ENCODE assay signal across 19 cellular contexts in the genomic region with DNA sequence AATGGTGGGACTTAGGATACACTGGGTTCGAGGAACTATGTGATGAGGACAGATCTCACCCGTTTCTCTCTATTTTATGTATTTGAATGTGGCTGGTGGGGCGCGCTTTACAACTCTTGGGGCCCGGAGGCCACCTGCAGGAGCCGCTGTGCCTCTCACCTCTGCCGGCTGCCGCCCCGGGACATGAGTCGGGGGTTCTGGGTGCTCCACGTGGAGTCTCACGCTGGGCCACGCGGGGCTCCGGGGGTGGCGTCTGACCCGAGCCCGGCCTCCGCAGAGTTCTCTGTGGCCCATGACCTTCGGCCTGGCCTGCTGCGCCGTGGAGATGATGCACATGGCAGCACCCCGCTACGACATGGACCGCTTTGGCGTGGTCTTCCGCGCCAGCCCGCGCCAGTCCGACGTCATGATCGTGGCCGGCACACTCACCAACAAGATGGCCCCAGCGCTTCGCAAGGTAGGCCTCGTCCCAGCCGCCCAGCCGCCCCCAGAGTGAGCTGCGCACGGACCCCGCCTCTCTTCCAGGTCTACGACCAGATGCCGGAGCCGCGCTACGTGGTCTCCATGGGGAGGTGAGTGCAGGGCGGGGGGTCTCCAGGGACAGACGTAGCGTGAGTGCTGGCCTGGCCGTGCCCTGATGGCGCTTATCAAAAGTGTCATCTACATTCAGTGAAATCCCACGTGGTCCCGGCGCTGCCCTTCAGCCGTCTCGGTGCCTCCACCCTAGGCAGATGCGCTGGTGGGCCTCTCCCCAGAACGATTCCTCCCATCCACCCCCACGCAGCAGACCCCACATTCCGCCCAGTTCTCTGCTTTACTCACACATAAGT. TPM values are rescaled to one million over a fixed set of nuclear protein-coding genes. Genes with fewer than 3 reads are reported as not detected.
DNase-seq lines count a peak whose midpoint lies in the region; ATAC-seq, FAIRE-seq and TF ChIP-seq lines count a peak whose summit lies in the region.
"Had no signal": no experiment of that assay in that cellular context is flagged by ENCODE, and none has a peak within 500 bp of the region (broad histone marks: within the 10 kb centered on the region; RNA-seq: fewer than 3 reads in every experiment).

No MANE protein-coding gene starts in this region.

- H3K9ac ChIP-seq in K562 (ENCODE audit: insufficient read depth in 1 of 2, low read depth in 2 of 2, low read length in 2 of 2): no peak overlapping the region
- H3K9ac ChIP-seq in kidney (ENCODE audit: low read length in 2 of 2): no peak overlapping the region
- H3K9ac ChIP-seq: BLaER1 treated with 17β-estradiol and CSF1 and Interleukin-3, amounts not matched to agents 10 nM and 100 nM had no signal

- no peak overlapping the region for H3K4me2 ChIP-seq in K562 (ENCODE audit: insufficient read depth, low read length)
- no peak overlapping the region for H3K4me2 ChIP-seq in osteoblast (ENCODE audit: insufficient read depth, low read length)
- H3K4me2 ChIP-seq: BLaER1 treated with 17β-estradiol and CSF1 and Interleukin-3, amounts not matched to agents 10 nM and 100 nM had no signal

- H3K4me3 ChIP-seq in HEK293 (ENCODE audit: low read depth, low read length): no peak overlapping the region
- H3K4me3 ChIP-seq in K562: no peak overlapping the region
- H3K4me3 ChIP-seq in kidney (ENCODE audit: low read length in 2 of 2): no peak overlapping the region
- H3K4me3 ChIP-seq in osteoblast (ENCODE audit: insufficient read depth, low read length): no peak overlapping the region
- no peak overlapping the region for H3K4me3 ChIP-seq in A673 (ENCODE audit: low read depth, low read length, poor library complexity, severe bottlenecking)
- H3K4me3 ChIP-seq in left ventricle myocardium inferior: no peak overlapping the region
- H3K4me3 ChIP-seq: BLaER1 treated with 17β-estradiol and CSF1 and Interleukin-3, amounts not matched to agents 10 nM and 100 nM; HAP-1 had no signal

- FAIRE-seq in K562 (lab: Jason Lieb, UNC) (no peak), kidney (lab: Jason Lieb, UNC) (no peak)
- FAIRE-seq: G401.6, GM12891, GM19239, HTR-8/SVneo had no signal

- no peak for TF ChIP-seq RAD21 in K562 (CRISPR knock-in tag; conservative IDR thresholded peaks at IDR 0.05 in 1 of 2, IDR thresholded peaks at IDR 0.05 in 1 of 2)

- no peaks in the 10 kb centered on the region for H3K4me1 ChIP-seq in HEK293 (ENCODE audit: control insufficient read depth, insufficient read depth, low read length)
- peaks cover 0 to 67% of the 10 kb centered on the region in 2 experiments; a peak in 2 of 5 replicates for H3K4me1 ChIP-seq in K562 (replicated peaks in 1 of 2; ENCODE audit: control insufficient read depth in 2 of 2, insufficient read depth in 2 of 2, low read length in 2 of 2)
- H3K4me1 ChIP-seq in kidney (ENCODE audit: control insufficient read depth in 1 of 2, insufficient read depth in 1 of 2, low read depth in 1 of 2, low read length in 2 of 2): no peaks in the 10 kb centered on the region
- H3K4me1 ChIP-seq in osteoblast (ENCODE audit: insufficient read depth, low read length): no peaks in the 10 kb centered on the region
- H3K4me1 ChIP-seq in A673 (ENCODE audit: insufficient read depth, low read length, poor library complexity, severe bottlenecking): peaks cover 13% of the 10 kb centered on the region
- H3K4me1 ChIP-seq in left ventricle myocardium inferior: peaks cover 50% of the 10 kb centered on the region
- H3K4me1 ChIP-seq: HAP-1 had no signal

- TF ChIP-seq EP300 in K562 (IDR thresholded peaks at IDR 0.05; ENCODE audit: low read length): no peak

- H2AFZ ChIP-seq in K562 (ENCODE audit: low read depth, low read length) (no peak overlapping the region), osteoblast (ENCODE audit: low read length) (no peak overlapping the region)

- TF ChIP-seq CTCF in HEK293 (tag by site-specific recombination; IDR thresholded peaks at IDR 0.05) (no peak), K562 (IDR thresholded peaks at IDR 0.05 in 2 of 3, conservative IDR thresholded peaks at IDR 0.05 in 1 of 3; ENCODE audit: insufficient read depth in 2 of 3, low read depth in 1 of 3, low read length in 3 of 3) (no peak), kidney (IDR thresholded peaks at IDR 0.05; ENCODE audit: borderline replicate concordance, extremely low read depth, insufficient read depth) (no peak), osteoblast (IDR thresholded peaks at IDR 0.05; ENCODE audit: extremely low read depth, low read depth, low read length) (no peak), A673 (conservative IDR thresholded peaks at IDR 0.05; ENCODE audit: low read depth, low read length) (no peak), left ventricle myocardium inferior (IDR thresholded peaks at IDR 0.05; ENCODE audit: borderline replicate concordance) (no peak)

- WGBS in K562 (ENCODE audit: insufficient coverage, low coverage, missing lambda C conversion rate): 93% methylated on average over 34 of the region's 61 CpGs

- H3K9me3 ChIP-seq in HEK293 (ENCODE audit: control insufficient read depth, insufficient read depth, low read depth, low read length): no peaks in the 10 kb centered on the region
- no peaks in the 10 kb centered on the region for H3K9me3 ChIP-seq in K562 (replicated peaks; ENCODE audit: control insufficient read depth, insufficient read depth, low read depth, low read length)
- H3K9me3 ChIP-seq in kidney (ENCODE audit: control insufficient read depth in 1 of 2, low read length in 2 of 2): no peaks in the 10 kb centered on the region
- no peaks in the 10 kb centered on the region for H3K9me3 ChIP-seq in osteoblast (ENCODE audit: low read depth, low read length)
- no peaks in the 10 kb centered on the region for H3K9me3 ChIP-seq in A673 (ENCODE audit: low read depth, low read length, poor library complexity, severe bottlenecking)
- H3K9me3 ChIP-seq in left ventricle myocardium inferior (replicated peaks): no peaks in the 10 kb centered on the region
- H3K9me3 ChIP-seq: BLaER1 treated with 17β-estradiol and CSF1 and Interleukin-3, amounts not matched to agents 10 nM and 100 nM; HAP-1 had no signal

- H3K36me3 ChIP-seq in HEK293 (ENCODE audit: control insufficient read depth in 2 of 2, insufficient read depth in 1 of 2, low read length in 2 of 2) (peaks cover 0 to 64% of the 10 kb centered on the region in 2 experiments; a peak in 2 of 3 replicates), K562 (ENCODE audit: control insufficient read depth, insufficient read depth, low read length) (peaks cover 82% of the 10 kb centered on the region; the same call in 2 of the 3 replicates), kidney (ENCODE audit: control insufficient read depth in 1 of 2, insufficient read depth in 2 of 2, low read length in 2 of 2) (peaks cover 18 to 27% of the 10 kb centered on the region in 2 donors), osteoblast (ENCODE audit: insufficient read depth, low read length) (peaks cover 23% of the 10 kb centered on the region), A673 (ENCODE audit: insufficient read depth, low read length, poor library complexity, severe bottlenecking) (peaks cover 17% of the 10 kb centered on the region), left ventricle myocardium inferior (peaks cover 80% of the 10 kb centered on the region)

- H3K79me2 ChIP-seq in K562 (ENCODE audit: control insufficient read depth, insufficient read depth, low read length) (peaks cover 24% of the 10 kb centered on the region), osteoblast (ENCODE audit: insufficient read depth, low read length) (peaks cover 20% of the 10 kb centered on the region)

- no peaks in the 10 kb centered on the region for H3K9me1 ChIP-seq in K562 (ENCODE audit: control insufficient read depth, insufficient read depth, low read length)

- BruUV-seq in K562 (replicated peaks; lab: Mats Ljungman, UMichigan) (no TSS peak), A673 (replicated peaks; lab: Mats Ljungman, UMichigan) (no TSS peak)

- no peak for TF ChIP-seq POLR2A in K562 (conservative IDR thresholded peaks at IDR 0.05)

- no peak overlapping the region for H3K27ac ChIP-seq in HEK293 (ENCODE audit: extremely low read depth, low read depth, low read length)
- H3K27ac ChIP-seq in K562 (ENCODE audit: extremely low read depth, low read depth, low read length): no peak overlapping the region
- no peak overlapping the region for H3K27ac ChIP-seq in kidney (ENCODE audit: low read depth in 2 of 2, low read length in 2 of 2)
- H3K27ac ChIP-seq in osteoblast (ENCODE audit: low read depth, low read length): no peak overlapping the region
- H3K27ac ChIP-seq in A673 (ENCODE audit: low read depth, low read length, poor library complexity, severe bottlenecking): no peak overlapping the region
- no peak overlapping the region for H3K27ac ChIP-seq in left ventricle myocardium inferior (replicated peaks)
- H3K27ac ChIP-seq: BLaER1 treated with 17β-estradiol and CSF1 and Interleukin-3, amounts not matched to agents 10 nM and 100 nM had no signal

- no peak for DNase-seq in K562 (ENCODE audit: extremely low read depth in 1 of 4, low spot score in 3 of 4)
- DNase-seq in kidney: peak; percentile 73
- DNase-seq in osteoblast (ENCODE audit: insufficient read length, low spot score, missing footprints): peak; percentile 19
- no peak for DNase-seq in A673 (ENCODE audit: low spot score)
- DNase-seq in left ventricle myocardium inferior: no peak
- DNase-seq in NK-92 treated with Interleukin-12 subunit alpha and Interleukin-12 subunit beta, amount 100 ng/mL, for 24 hours (lab: John Stamatoyannopoulos, UW): no peak
- DNase-seq in globus pallidus (ENCODE audit: low spot score): no peak
- DNase-seq: 8988T; Calu3; CD8-positive, alpha-beta T cell; DMS53; DND-41 had no signal

- CTCF ChIA-PET in HEK293 (lab: Yijun Ruan, JAX) (no interaction called here), K562 (lab: Yijun Ruan, JAX; ENCODE audit: low intra/inter-chr PET ratio) (no interaction called here), A673 (lab: Charles Lee) (no interaction called here)

- in situ Hi-C loops in K562 (cut with MboI): no loop called here

- POLR2A ChIA-PET in HEK293 (lab: Yijun Ruan, JAX): no interaction called here
- POLR2A ChIA-PET in K562 (lab: Yijun Ruan, JAX): no interaction called here
- POLR2A ChIA-PET in A673 (lab: Charles Lee; ENCODE audit: low non-redundant PET): no interaction called here

- intact Hi-C loops in K562 (cut with micrococcal nuclease): no loop called here
- intact Hi-C loops in kidney (cut with DNase I): no loop called here
- intact Hi-C loops in A673 (cut with micrococcal nuclease; ENCODE audit: unreplicated experiment): no loop called here
- intact Hi-C loops in left ventricle myocardium inferior (cut with micrococcal nuclease): no loop called here

- peaks cover 13% of the 10 kb centered on the region for H4K20me1 ChIP-seq in K562 (replicated peaks; ENCODE audit: control insufficient read depth, insufficient read depth, low read length)
- peaks cover 9% of the 10 kb centered on the region for H4K20me1 ChIP-seq in osteoblast (ENCODE audit: insufficient read depth, low read length)

- no peak for ATAC-seq in K562
- ATAC-seq: CD8-positive, alpha-beta T cell had no signal

- H3K27me3 ChIP-seq in K562 (ENCODE audit: control insufficient read depth in 2 of 2, insufficient read depth in 2 of 2, low read length in 2 of 2): no peaks in the 10 kb centered on the region
- no peaks in the 10 kb centered on the region for H3K27me3 ChIP-seq in osteoblast (ENCODE audit: insufficient read depth, low read length)
- H3K27me3 ChIP-seq in A673 (replicated peaks; ENCODE audit: insufficient read depth, low read depth, low read length, poor library complexity): no peaks in the 10 kb centered on the region
- H3K27me3 ChIP-seq in left ventricle myocardium inferior (ENCODE audit: low read depth): no peaks in the 10 kb centered on the region
- H3K27me3 ChIP-seq: BLaER1 treated with 17β-estradiol and CSF1 and Interleukin-3, amounts not matched to agents 10 nM and 100 nM had no signal

RNA-seq across cellular contexts. Expression of gene NDUFS7, which starts 7.1 kb away (rescaled TPM):
- total RNA-seq in K562 (2011; cell fraction: chromatin; rRNA removed; ENCODE audit: low replicate concordance): 66.7 and 198 TPM in 2 replicates
- total RNA-seq in K562 (2011; cell fraction: nucleolus; rRNA removed): 157 and 164 TPM in 2 replicates
- total RNA-seq in K562 (2011; cell fraction: nucleoplasm; rRNA removed): 136 and 201 TPM in 2 replicates
- total RNA-seq in K562 (2014; rRNA removed) (253 and 295 TPM in 2 replicates), K562 (2014; rRNA removed; fragmentation: Illumina TruSeq; extraction: Trizol) (4.9 and 6.0 TPM in 2 replicates), K562 (2015; rRNA removed; fragmentation: Illumina TruSeq; extraction: Trizol) (108 and 142 TPM in 2 replicates), K562 (2021) (266 and 293 TPM in 2 replicates), kidney (85.5 TPM), osteoblast (40.4 and 46.0 TPM in 2 replicates), A673 (2021) (101 and 111 TPM in 2 replicates), left ventricle myocardium inferior (380 TPM)
- polyA plus RNA-seq in K562 (2011; rRNA removed) (56.7 and 107 TPM in 2 replicates), K562 (2014; fragmentation: Illumina TruSeq; extraction: Trizol) (11.4 and 105 TPM in 2 replicates), K562 (2014; fragmentation: Nextera tagmentation; extraction: Ambion mirVana) (10 to 100 TPM; 28.2 to 60.6 TPM), K562 (2014; rRNA removed) (271 and 292 TPM in 2 replicates), kidney (ENCODE audit: insufficient read depth, low read depth, low replicate concordance) (265 TPM)
- polyA plus RNA-seq in K562 (2011; cell fraction: cytosol; rRNA removed): 225 and 766 TPM in 2 replicates
- polyA plus RNA-seq in K562 (2011; cell fraction: nucleus; rRNA removed): 159 and 202 TPM in 2 replicates
- 194 and 288 TPM in 2 replicates for polyA plus RNA-seq in K562 (2012)
- 32.1 and 38.2 TPM in 2 replicates for polyA minus RNA-seq in K562 (2011; rRNA and poly(A)+ RNA removed)
- polyA minus RNA-seq in K562 (2011; cell fraction: cytosol; rRNA and poly(A)+ RNA removed): 125 and 190 TPM in 2 replicates
- 30.8 and 41.1 TPM in 2 replicates for polyA minus RNA-seq in K562 (2011; cell fraction: nucleus; rRNA and poly(A)+ RNA removed)

RNA-seq across cellular contexts. Expression of gene GAMT, which starts 10.5 kb away (rescaled TPM):
- 8.0 and 26.2 TPM in 2 replicates for total RNA-seq in K562 (2011; cell fraction: chromatin; rRNA removed; ENCODE audit: low replicate concordance)
- total RNA-seq in K562 (2011; cell fraction: nucleolus; rRNA removed): 17.6 and 18.7 TPM in 2 replicates
- 11.9 and 13.9 TPM in 2 replicates for total RNA-seq in K562 (2011; cell fraction: nucleoplasm; rRNA removed)
- 35.2 and 47.8 TPM in 2 replicates for total RNA-seq in K562 (2014; rRNA removed)
- 6.1 and 11.1 TPM in 2 replicates for total RNA-seq in K562 (2014; rRNA removed; fragmentation: Illumina TruSeq; extraction: Trizol)
- total RNA-seq in K562 (2015; rRNA removed; fragmentation: Illumina TruSeq; extraction: Trizol): 25.9 and 28.7 TPM in 2 replicates
- total RNA-seq in K562 (2021): 35.3 and 37.5 TPM in 2 replicates
- polyA plus RNA-seq in K562 (2011; rRNA removed): 27.2 and 42.1 TPM in 2 replicates
- polyA plus RNA-seq in K562 (2011; cell fraction: cytosol; rRNA removed): 46.5 and 96.1 TPM in 2 replicates
- 23.4 and 27.7 TPM in 2 replicates for polyA plus RNA-seq in K562 (2011; cell fraction: nucleus; rRNA removed)
- polyA plus RNA-seq in K562 (2012): 44.0 and 47.8 TPM in 2 replicates
- 26.2 and 35.1 TPM in 2 replicates for polyA plus RNA-seq in K562 (2014; fragmentation: Illumina TruSeq; extraction: Trizol)
- 1 to 10 TPM; 1.3 to 2.1 TPM for polyA plus RNA-seq in K562 (2014; fragmentation: Nextera tagmentation; extraction: Ambion mirVana)
- polyA plus RNA-seq in K562 (2014; rRNA removed): 33.3 and 37.8 TPM in 2 replicates
- 8.4 and 12.9 TPM in 2 replicates for polyA minus RNA-seq in K562 (2011; rRNA and poly(A)+ RNA removed)
- 22.1 and 26.4 TPM in 2 replicates for polyA minus RNA-seq in K562 (2011; cell fraction: cytosol; rRNA and poly(A)+ RNA removed)
- polyA minus RNA-seq in K562 (2011; cell fraction: nucleus; rRNA and poly(A)+ RNA removed): 6.7 and 7.7 TPM in 2 replicates
- 16.3 TPM for total RNA-seq in kidney
- polyA plus RNA-seq in kidney (ENCODE audit: insufficient read depth, low read depth, low replicate concordance): 209 TPM
- 25.0 and 29.2 TPM in 2 replicates for total RNA-seq in osteoblast
- total RNA-seq in A673 (2021): 18.8 and 28.5 TPM in 2 replicates
- 77.0 TPM for total RNA-seq in left ventricle myocardium inferior

RNA-seq across cellular contexts. Expression of gene DAZAP1, which starts 16.6 kb away (rescaled TPM):
- 223 and 289 TPM in 2 replicates for total RNA-seq in K562 (2011; cell fraction: chromatin; rRNA removed; ENCODE audit: low replicate concordance)
- 105 and 117 TPM in 2 replicates for total RNA-seq in K562 (2011; cell fraction: nucleolus; rRNA removed)
- total RNA-seq in K562 (2011; cell fraction: nucleoplasm; rRNA removed): 149 and 185 TPM in 2 replicates
- 222 and 244 TPM in 2 replicates for total RNA-seq in K562 (2014; rRNA removed)
- total RNA-seq in K562 (2014; rRNA removed; fragmentation: Illumina TruSeq; extraction: Trizol): 77.7 and 78.7 TPM in 2 replicates
- total RNA-seq in K562 (2015; rRNA removed; fragmentation: Illumina TruSeq; extraction: Trizol): 139 and 143 TPM in 2 replicates
- total RNA-seq in K562 (2021): 287 and 289 TPM in 2 replicates
- 125 and 155 TPM in 2 replicates for polyA plus RNA-seq in K562 (2011; rRNA removed)
- polyA plus RNA-seq in K562 (2011; cell fraction: cytosol; rRNA removed): 57.6 and 123 TPM in 2 replicates
- polyA plus RNA-seq in K562 (2011; cell fraction: nucleus; rRNA removed): 177 and 237 TPM in 2 replicates
- polyA plus RNA-seq in K562 (2012): 116 and 140 TPM in 2 replicates
- polyA plus RNA-seq in K562 (2014; fragmentation: Illumina TruSeq; extraction: Trizol): 142 and 156 TPM in 2 replicates
- 10 to 100 TPM; 10.8 to 13.3 TPM for polyA plus RNA-seq in K562 (2014; fragmentation: Nextera tagmentation; extraction: Ambion mirVana)
- polyA plus RNA-seq in K562 (2014; rRNA removed): 250 and 266 TPM in 2 replicates
- 29.7 and 47.1 TPM in 2 replicates for polyA minus RNA-seq in K562 (2011; rRNA and poly(A)+ RNA removed)
- 61.3 and 62.0 TPM in 2 replicates for polyA minus RNA-seq in K562 (2011; cell fraction: cytosol; rRNA and poly(A)+ RNA removed)
- polyA minus RNA-seq in K562 (2011; cell fraction: nucleus; rRNA and poly(A)+ RNA removed): 38.8 and 60.8 TPM in 2 replicates
- total RNA-seq in kidney: 98.5 TPM
- polyA plus RNA-seq in kidney (ENCODE audit: insufficient read depth, low read depth, low replicate concordance): 47.7 TPM
- 40.9 and 44.5 TPM in 2 replicates for total RNA-seq in osteoblast
- 222 and 229 TPM in 2 replicates for total RNA-seq in A673 (2021)
- total RNA-seq in left ventricle myocardium inferior: 81.8 TPM

RNA-seq across cellular contexts. Expression of gene RPS15, which starts 47.4 kb away (rescaled TPM):
- total RNA-seq in K562 (2011; cell fraction: chromatin; rRNA removed; ENCODE audit: low replicate concordance): 72.0 and 238 TPM in 2 replicates
- 545 and 547 TPM in 2 replicates for total RNA-seq in K562 (2011; cell fraction: nucleolus; rRNA removed)
- 383 and 585 TPM in 2 replicates for total RNA-seq in K562 (2011; cell fraction: nucleoplasm; rRNA removed)
- 2,649 and 2,867 TPM in 2 replicates for total RNA-seq in K562 (2014; rRNA removed)
- total RNA-seq in K562 (2014; rRNA removed; fragmentation: Illumina TruSeq; extraction: Trizol): 407 and 630 TPM in 2 replicates
- total RNA-seq in K562 (2015; rRNA removed; fragmentation: Illumina TruSeq; extraction: Trizol): 1,267 and 1,272 TPM in 2 replicates
- total RNA-seq in K562 (2021): 2,126 and 2,254 TPM in 2 replicates
- polyA plus RNA-seq in K562 (2011; rRNA removed): 957 and 1,566 TPM in 2 replicates
- polyA plus RNA-seq in K562 (2011; cell fraction: cytosol; rRNA removed): 3,186 and 4,296 TPM in 2 replicates
- 907 and 973 TPM in 2 replicates for polyA plus RNA-seq in K562 (2011; cell fraction: nucleus; rRNA removed)
- polyA plus RNA-seq in K562 (2012): 2,701 and 2,899 TPM in 2 replicates
- 912 and 1,907 TPM in 2 replicates for polyA plus RNA-seq in K562 (2014; fragmentation: Illumina TruSeq; extraction: Trizol)
- 100 to 1,000 TPM; 605 to 818 TPM for polyA plus RNA-seq in K562 (2014; fragmentation: Nextera tagmentation; extraction: Ambion mirVana)
- 2,791 and 3,285 TPM in 2 replicates for polyA plus RNA-seq in K562 (2014; rRNA removed)
- polyA minus RNA-seq in K562 (2011; rRNA and poly(A)+ RNA removed): 202 and 239 TPM in 2 replicates
- 1,242 and 1,610 TPM in 2 replicates for polyA minus RNA-seq in K562 (2011; cell fraction: cytosol; rRNA and poly(A)+ RNA removed)
- 152 and 304 TPM in 2 replicates for polyA minus RNA-seq in K562 (2011; cell fraction: nucleus; rRNA and poly(A)+ RNA removed)
- total RNA-seq in kidney: 893 TPM
- 1,823 TPM for polyA plus RNA-seq in kidney (ENCODE audit: insufficient read depth, low read depth, low replicate concordance)
- total RNA-seq in osteoblast: 304 and 318 TPM in 2 replicates
- total RNA-seq in A673 (2021): 1,685 and 1,696 TPM in 2 replicates
- total RNA-seq in left ventricle myocardium inferior: 588 TPM

RNA-seq across cellular contexts. Expression of gene APC2, which starts 59.1 kb away (rescaled TPM):
- total RNA-seq in K562 (2011; cell fraction: chromatin; rRNA removed; ENCODE audit: low replicate concordance): 0.56 and 1.4 TPM in 2 replicates
- 0.66 and 1.3 TPM in 2 replicates for total RNA-seq in K562 (2011; cell fraction: nucleolus; rRNA removed)
- 0.44 and 0.53 TPM in 2 replicates for total RNA-seq in K562 (2011; cell fraction: nucleoplasm; rRNA removed)
- total RNA-seq in K562 (2014; rRNA removed) (0.05 and 0.08 TPM in 2 replicates), K562 (2014; rRNA removed; fragmentation: Illumina TruSeq; extraction: Trizol) (0.04 TPM in 1 of 2 replicates, not detected in the other), K562 (2015; rRNA removed; fragmentation: Illumina TruSeq; extraction: Trizol) (0.04 TPM in 1 of 2 replicates, not detected in the other), K562 (2021) (0.27 and 0.40 TPM in 2 replicates), kidney (0.25 TPM), osteoblast (0.29 and 0.36 TPM in 2 replicates), A673 (2021) (1.3 and 1.9 TPM in 2 replicates), left ventricle myocardium inferior (0.22 TPM)
- polyA plus RNA-seq in K562 (2011; rRNA removed) (0.01 and 0.06 TPM in 2 replicates), K562 (2014; fragmentation: Illumina TruSeq; extraction: Trizol) (0.01 TPM in 2 replicates), K562 (2014; fragmentation: Nextera tagmentation; extraction: Ambion mirVana) (not detected), K562 (2014; rRNA removed) (0.04 and 0.09 TPM in 2 replicates), kidney (ENCODE audit: insufficient read depth, low read depth, low replicate concordance) (not detected)
- 0.03 and 0.04 TPM in 2 replicates for polyA plus RNA-seq in K562 (2011; cell fraction: cytosol; rRNA removed)
- 0.13 and 0.21 TPM in 2 replicates for polyA plus RNA-seq in K562 (2011; cell fraction: nucleus; rRNA removed)
- polyA plus RNA-seq in K562 (2012): 0.43 and 0.48 TPM in 2 replicates
- polyA minus RNA-seq in K562 (2011; rRNA and poly(A)+ RNA removed): 0.06 and 0.07 TPM in 2 replicates
- polyA minus RNA-seq in K562 (2011; cell fraction: cytosol; rRNA and poly(A)+ RNA removed): not detected in 2 replicates
- 0.27 and 0.33 TPM in 2 replicates for polyA minus RNA-seq in K562 (2011; cell fraction: nucleus; rRNA and poly(A)+ RNA removed)

Comparison
In these comparisons a context has a peak if more than half of its experiments do, and no peak if none do; other contexts are left out.
1. DNase-seq: peak in kidney (single experiment) and osteoblast (single experiment); none in K562 (0 of 4), A673 (single experiment), left ventricle myocardium inferior (single experiment), NK-92 treated with Interleukin-12 subunit alpha and Interleukin-12 subunit beta, amount 100 ng/mL, for 24 hours (single experiment) and globus pallidus (single experiment).